23 cellular contexts compared by ENCODE assay signal in genomic region chr2:147999126-147999525, GRCh38. TPM values are rescaled to one million over a fixed set of nuclear protein-coding genes. Genes with fewer than 3 reads are reported as not detected.
A peak's percentile ranks its signal among the peaks of the same experiment; 100 is the strongest.
DNase-seq lines count a peak whose midpoint lies in the region; ATAC-seq and FAIRE-seq lines count a peak whose summit lies in the region.
"Had no signal": no experiment of that assay in that cellular context is flagged by ENCODE, and none has a peak within 500 bp of the region (broad histone marks: within the 10 kb centered on the region; RNA-seq: fewer than 3 reads in every experiment).

No MANE protein-coding gene starts in this region.

- H3K9me3 ChIP-seq in SJCRH30 (replicated peaks) (peaks cover 11% of the 10 kb centered on the region), small intestine (ENCODE audit: control insufficient read depth, low read depth) (no peaks in the 10 kb centered on the region)
- H3K9me3 ChIP-seq: BE2C had no signal

- ATAC-seq in activated naive CD8-positive, alpha-beta T cell treated with anti-CD3 and anti-CD28 coated beads, Interleukin-2, amount 50 U/mL, for 24 hours = no peak
- ATAC-seq in memory B cell (ENCODE audit: low read depth) = no peak
- no peak for ATAC-seq in natural killer cell treated with Interleukin-12 subunit alpha and Interleukin-12 subunit beta and Interleukin-15 and Interleukin-18, amount 100 ng/mL, for 72 hours
- ATAC-seq: GM23338 had no signal

- 57 to 77% (median 76%) methylated on average over 2 of the region's 2 CpGs for WGBS in small intestine, 3 donors

- peak overlapping the region; percentile 67 for H3K27ac Mint-ChIP-seq in activated naive CD8-positive, alpha-beta T cell
- no peak overlapping the region for H3K27ac Mint-ChIP-seq in activated naive CD8-positive, alpha-beta T cell treated with anti-CD3 and anti-CD28 coated beads, Interleukin-2, amount 50 U/mL, for 24 hours
- H3K27ac Mint-ChIP-seq in memory B cell = peak overlapping the region; percentile 15
- H3K27ac Mint-ChIP-seq in natural killer cell treated with Interleukin-12 subunit alpha and Interleukin-12 subunit beta and Interleukin-15 and Interleukin-18, amount 100 ng/mL, for 72 hours = peak overlapping the region in 1 of 2 donors; percentile 8
- H3K27ac Mint-ChIP-seq: GM23338 had no signal

- H3K4me1 Mint-ChIP-seq in activated naive CD8-positive, alpha-beta T cell (ENCODE audit: low read depth) = peaks cover 52% of the 10 kb centered on the region
- H3K4me1 Mint-ChIP-seq in activated naive CD8-positive, alpha-beta T cell treated with anti-CD3 and anti-CD28 coated beads, Interleukin-2, amount 50 U/mL, for 24 hours = peaks cover 29% of the 10 kb centered on the region
- peaks cover 11% of the 10 kb centered on the region for H3K4me1 Mint-ChIP-seq in memory B cell
- H3K4me1 Mint-ChIP-seq in natural killer cell treated with Interleukin-12 subunit alpha and Interleukin-12 subunit beta and Interleukin-15 and Interleukin-18, amount 100 ng/mL, for 72 hours (ENCODE audit: low read depth in 2 of 2) = peaks cover 28 to 47% of the 10 kb centered on the region in 2 donors
- H3K4me1 Mint-ChIP-seq: CD14-positive monocyte had no signal

- H3K4me3 ChIP-seq in SJCRH30 (no peak overlapping the region), small intestine (ENCODE audit: low read depth in 1 of 2, low read length in 2 of 2) (no peak overlapping the region)
- H3K4me3 ChIP-seq: GM23338, HAP-1 had no signal

- peaks cover 36% of the 10 kb centered on the region for H3K36me3 Mint-ChIP-seq in activated naive CD8-positive, alpha-beta T cell
- H3K36me3 Mint-ChIP-seq in activated naive CD8-positive, alpha-beta T cell treated with anti-CD3 and anti-CD28 coated beads, Interleukin-2, amount 50 U/mL, for 24 hours (ENCODE audit: low read depth) = peaks cover 48% of the 10 kb centered on the region
- peaks cover 37% of the 10 kb centered on the region for H3K36me3 Mint-ChIP-seq in memory B cell
- H3K36me3 Mint-ChIP-seq in natural killer cell treated with Interleukin-12 subunit alpha and Interleukin-12 subunit beta and Interleukin-15 and Interleukin-18, amount 100 ng/mL, for 72 hours = peaks cover 14% of the 10 kb centered on the region

- no peak for FAIRE-seq in small intestine (lab: Jason Lieb, UNC)

- no peaks in the 10 kb centered on the region for H3K27me3 Mint-ChIP-seq in activated naive CD8-positive, alpha-beta T cell
- no peaks in the 10 kb centered on the region for H3K27me3 Mint-ChIP-seq in activated naive CD8-positive, alpha-beta T cell treated with anti-CD3 and anti-CD28 coated beads, Interleukin-2, amount 50 U/mL, for 24 hours
- H3K27me3 Mint-ChIP-seq in memory B cell = no peaks in the 10 kb centered on the region
- no peaks in the 10 kb centered on the region for H3K27me3 Mint-ChIP-seq in natural killer cell treated with Interleukin-12 subunit alpha and Interleukin-12 subunit beta and Interleukin-15 and Interleukin-18, amount 100 ng/mL, for 72 hours

- H3K4me1 ChIP-seq in SJCRH30 (peaks cover 23% of the 10 kb centered on the region), small intestine (ENCODE audit: control insufficient read depth in 2 of 2, insufficient read depth in 1 of 2, low read depth in 1 of 2, low read length in 1 of 2) (no peaks in the 10 kb centered on the region)
- H3K4me1 ChIP-seq: BE2C had no signal

- H3K9me3 Mint-ChIP-seq in activated naive CD8-positive, alpha-beta T cell (ENCODE audit: low read depth) = peaks cover 16% of the 10 kb centered on the region
- H3K9me3 Mint-ChIP-seq in activated naive CD8-positive, alpha-beta T cell treated with anti-CD3 and anti-CD28 coated beads, Interleukin-2, amount 50 U/mL, for 24 hours = peaks cover 32% of the 10 kb centered on the region
- peaks cover 12% of the 10 kb centered on the region for H3K9me3 Mint-ChIP-seq in memory B cell
- H3K9me3 Mint-ChIP-seq in natural killer cell treated with Interleukin-12 subunit alpha and Interleukin-12 subunit beta and Interleukin-15 and Interleukin-18, amount 100 ng/mL, for 72 hours = peaks cover 8% of the 10 kb centered on the region

- H3K36me3 ChIP-seq in SJCRH30 (0 out of 2 replicates have a peak, but pooled peaks cover 4% of the 10 kb centered on the region), small intestine (ENCODE audit: control insufficient read depth in 2 of 2, insufficient read depth in 2 of 2, low read length in 2 of 2) (peaks cover 0 to 2% of the 10 kb centered on the region in 2 donors)
- H3K36me3 ChIP-seq: BE2C, HAP-1 had no signal

- H3K27ac ChIP-seq in SJCRH30 (peak overlapping the region; percentile 83), small intestine (ENCODE audit: low read depth in 1 of 2, low read length in 1 of 2) (no peak overlapping the region)

- no peak overlapping the region for H3K4me3 Mint-ChIP-seq in activated naive CD8-positive, alpha-beta T cell
- H3K4me3 Mint-ChIP-seq in activated naive CD8-positive, alpha-beta T cell treated with anti-CD3 and anti-CD28 coated beads, Interleukin-2, amount 50 U/mL, for 24 hours = no peak overlapping the region
- H3K4me3 Mint-ChIP-seq in memory B cell = no peak overlapping the region
- no peak overlapping the region for H3K4me3 Mint-ChIP-seq in natural killer cell treated with Interleukin-12 subunit alpha and Interleukin-12 subunit beta and Interleukin-15 and Interleukin-18, amount 100 ng/mL, for 72 hours
- H3K4me3 Mint-ChIP-seq: CD14-positive monocyte, GM23338 had no signal

- no peaks in the 10 kb centered on the region for H3K27me3 ChIP-seq in SJCRH30
- no peaks in the 10 kb centered on the region for H3K27me3 ChIP-seq in small intestine (ENCODE audit: control insufficient read depth in 2 of 2, insufficient read depth in 2 of 2, low read length in 2 of 2)
- H3K27me3 ChIP-seq: BE2C had no signal

- DNase-seq in activated naive CD8-positive, alpha-beta T cell treated with anti-CD3 and anti-CD28 coated beads, Interleukin-2, amount 50 U/mL, for 24 hours = no peak
- DNase-seq in SJCRH30 (peak in 1 of 2 experiments; percentile 57), memory B cell (ENCODE audit: low spot score in 2 of 2) (no peak), NCI-H748 (lab: John Stamatoyannopoulos, UW; ENCODE audit: unreplicated experiment) (no peak), small intestine (no peak), kidney tubule cell (ENCODE audit: low spot score) (no peak)
- DNase-seq in natural killer cell treated with Interleukin-12 subunit alpha and Interleukin-12 subunit beta and Interleukin-15 and Interleukin-18, amount 100 ng/mL, for 72 hours (ENCODE audit: low spot score) = no peak
- DNase-seq: 8988T, ACHN, BE2C, Calu3, DMS153, Kasumi-1, NCI-H1092 treated with DMSO at 0.1 percent for 48 hours, NCI-H1436, NCI-H187 treated with DMSO at 0.1 percent for 48 hours, NCI-H2171 treated with DMSO at 0.1 percent for 48 hours, Right ventricle myocardium superior, RPMI8226 had no signal

RNA-seq across cellular contexts. Expression of gene ORC4, which starts 21.4 kb away (rescaled TPM):
- 84.7 and 108 TPM in 2 replicates for total RNA-seq in SJCRH30 (2014; rRNA removed; shearing (Covaris generic))
- polyA plus RNA-seq in small intestine = 10 to 100 TPM; 10.1 to 16.0 (median 11.1) TPM
- total RNA-seq in natural killer cell treated with Interleukin-12 subunit alpha and Interleukin-12 subunit beta and Interleukin-15 and Interleukin-18, amount 100 ng/mL, for 72 hours = 10 to 100 TPM; 24.5 to 28.3 TPM

RNA-seq across cellular contexts. Expression of gene MBD5, which starts 21.8 kb away (rescaled TPM):
- 15.6 and 18.0 TPM in 2 replicates for total RNA-seq in SJCRH30 (2014; rRNA removed; shearing (Covaris generic))
- polyA plus RNA-seq in small intestine = 1 to 10 TPM; 2.7 to 6.2 (median 3.1) TPM
- total RNA-seq in natural killer cell treated with Interleukin-12 subunit alpha and Interleukin-12 subunit beta and Interleukin-15 and Interleukin-18, amount 100 ng/mL, for 72 hours = 10 to 100 TPM; 29.2 to 32.4 TPM
